Comparison of ENCODE assay signal across 9 cellular contexts in genomic region chr2:8761529-8762164, GRCh38.
DNase-seq lines count a peak whose midpoint lies in the region; ATAC-seq and TF ChIP-seq lines count a peak whose summit lies in the region.
"Had no signal": no experiment of that assay in that cellular context is flagged by ENCODE, and none has a peak within 500 bp of the region (broad histone marks: within the 10 kb centered on the region; RNA-seq: fewer than 3 reads in every experiment).

No MANE protein-coding gene starts in this region.

- no peak overlapping the region for H3K27ac ChIP-seq in MM.1S (ENCODE audit: low read length)
- H3K27ac ChIP-seq in VCaP = no peak overlapping the region
- no peak overlapping the region for H3K27ac ChIP-seq in uterus
- H3K27ac ChIP-seq: BLaER1 had no signal

- intact Hi-C loops in uterus (cut with DNase I; ENCODE audit: low total_unique reads) = no loop called here

- TF ChIP-seq POLR2A in uterus (IDR thresholded peaks at IDR 0.05) = no peak

- no peaks in the 10 kb centered on the region for H3K9me3 ChIP-seq in MM.1S (replicated peaks; ENCODE audit: insufficient read depth, low read length)
- no peaks in the 10 kb centered on the region for H3K9me3 ChIP-seq in uterus

- H3K4me1 ChIP-seq in MM.1S (ENCODE audit: low read length) (no peaks in the 10 kb centered on the region), uterus (no peaks in the 10 kb centered on the region)
- H3K4me1 ChIP-seq: BLaER1 had no signal

- H3K4me3 ChIP-seq in MM.1S (ENCODE audit: low read length) (no peak overlapping the region), uterus (no peak overlapping the region)
- H3K4me3 ChIP-seq: BLaER1 had no signal

- peak; percentile 50 for DNase-seq in DMS153 treated with DMSO at 0.1 percent for 48 hours (lab: John Stamatoyannopoulos, UW; ENCODE audit: unreplicated experiment)
- DNase-seq in DMS153 (lab: John Stamatoyannopoulos, UW) = no peak
- DNase-seq in MM.1S = peak; percentile 53
- peak; percentile 31 for DNase-seq in iPS-NIHi11 (ENCODE audit: low spot score)
- no peak for DNase-seq in uterus
- DNase-seq in stimulated activated CD4-positive, alpha-beta T cell treated with anti-CD3 and anti-CD28 coated beads, Interleukin-12 subunit alpha, Interleukin-12 subunit beta, amount 100 ng/mL, for 4 hours = no peak

- H3K79me2 ChIP-seq in MM.1S (ENCODE audit: low read length) = no peaks in the 10 kb centered on the region

- no peaks in the 10 kb centered on the region for H4K20me1 ChIP-seq in MM.1S (ENCODE audit: insufficient read depth, low read length)
- H4K20me1 ChIP-seq: BLaER1 had no signal

- H2AFZ ChIP-seq in MM.1S (ENCODE audit: low read length) = no peak overlapping the region

- H3K9me2 ChIP-seq in MM.1S (replicated peaks; ENCODE audit: insufficient read depth, low read length) = no peaks in the 10 kb centered on the region

- H3K4me2 ChIP-seq in MM.1S (ENCODE audit: low read depth, low read length) = no peak overlapping the region
- H3K4me2 ChIP-seq: BLaER1 had no signal

- H3K9ac ChIP-seq in MM.1S (ENCODE audit: low read length) = no peak overlapping the region
- H3K9ac ChIP-seq: BLaER1 had no signal

- H3K36me3 ChIP-seq in MM.1S (replicated peaks; ENCODE audit: insufficient read depth, low read length) (no peaks in the 10 kb centered on the region; the same call in 1 of the 2 replicates), uterus (no peaks in the 10 kb centered on the region)

- H3F3A ChIP-seq in MM.1S (ENCODE audit: insufficient read depth, low read length) = no peaks in the 10 kb centered on the region

- TF ChIP-seq CTCF in MM.1S (IDR thresholded peaks at IDR 0.05; ENCODE audit: low read length) = peak; percentile 57
- peak; percentile 82 for TF ChIP-seq CTCF in VCaP (conservative IDR thresholded peaks at IDR 0.05)
- TF ChIP-seq CTCF in uterus (IDR thresholded peaks at IDR 0.05) = peak; percentile 35 to 50 (median 45)

- ATAC-seq in HG02973 (IDR thresholded peaks at IDR 0.05; ENCODE audit: unreplicated experiment) = no peak

- H3K27me3 ChIP-seq in MM.1S (replicated peaks; ENCODE audit: insufficient read depth, low read length) (no peaks in the 10 kb centered on the region), uterus (no peaks in the 10 kb centered on the region)
- H3K27me3 ChIP-seq: BLaER1 had no signal

Comparison
In these comparisons a context has a peak if more than half of its experiments do, and no peak if none do; other contexts are left out.
1. DNase-seq: peak in DMS153 treated with DMSO at 0.1 percent for 48 hours (single experiment), MM.1S (single experiment) and iPS-NIHi11 (single experiment); none in DMS153 (single experiment), uterus (0 of 2) and stimulated activated CD4-positive, alpha-beta T cell treated with anti-CD3 and anti-CD28 coated beads, Interleukin-12 subunit alpha, Interleukin-12 subunit beta, amount 100 ng/mL, for 4 hours (single experiment).
2. Peak in every context shown above with its lines, with median percentiles within 50 percentile points of each other: CTCF ChIP-seq.